In the genomic region with DNA sequence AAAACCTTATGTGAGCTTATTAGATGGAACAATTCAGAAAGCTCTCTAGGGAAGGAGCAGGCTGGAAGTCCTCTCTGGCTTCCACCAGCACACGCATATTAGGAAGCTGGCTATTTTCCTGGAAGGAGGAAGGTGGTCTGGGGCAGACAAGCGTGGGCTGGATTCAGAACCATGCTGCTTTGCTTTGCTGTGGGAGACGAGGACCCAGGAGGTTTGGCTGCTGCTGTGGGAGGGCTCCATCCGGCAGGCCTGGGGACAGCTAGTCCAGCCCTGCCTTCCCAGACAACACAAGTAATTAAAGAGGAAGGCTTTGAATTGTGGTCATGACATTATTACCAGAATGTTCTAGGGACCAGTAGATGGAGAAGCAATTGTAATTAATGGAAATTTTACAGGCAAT, we compare ENCODE assay signal across 29 cellular contexts.
"Had no signal": no experiment of that assay in that cellular context is flagged by ENCODE, and none has a peak within 500 bp of the region (broad histone marks: within the 10 kb centered on the region; RNA-seq: fewer than 3 reads in every experiment).

No MANE protein-coding gene starts in this region.

- H3K4me1 Mint-ChIP-seq: activated B cell treated with CpG ODN at 0.5 μM for 24 hours; activated CD4-positive, alpha-beta T cell treated with anti-CD3 and anti-CD28 coated beads for 36 hours; activated CD4-positive, alpha-beta T cell treated with anti-CD3 and anti-CD28 coated beads, Interleukin-2, amount 10 ng/mL, durations not matched to agents 24 days and 14 days; central memory CD8-positive, alpha-beta T cell; T-helper 17 cell had no signal

- H3K9me3 Mint-ChIP-seq: activated B cell treated with CpG ODN at 0.5 μM for 24 hours; activated CD4-positive, alpha-beta memory T cell treated with anti-CD3 and anti-CD28 coated beads for 36 hours; activated CD4-positive, alpha-beta T cell treated with anti-CD3 and anti-CD28 coated beads, Interleukin-2, amount 10 ng/mL, durations not matched to agents 24 days and 14 days; activated T-cell treated with anti-CD3 and anti-CD28 coated beads, Interleukin-2, amount 50 U/mL, for 72 hours; central memory CD8-positive, alpha-beta T cell; effector memory CD8-positive, alpha-beta T cell; T-helper 2 cell treated with Interferon-gamma antibody and Interleukin-4, amounts not matched to agents 5 μg/mL and 100 μg/mL, for 36 hours had no signal

- H3K27ac Mint-ChIP-seq: activated B cell treated with CpG ODN at 0.5 μM for 24 hours; activated CD4-positive, alpha-beta memory T cell treated with anti-CD3 and anti-CD28 coated beads for 36 hours; activated CD4-positive, alpha-beta T cell treated with anti-CD3 and anti-CD28 coated beads for 36 hours; activated CD4-positive, alpha-beta T cell treated with anti-CD3 and anti-CD28 coated beads, Interleukin-2, amount 10 ng/mL, durations not matched to agents 24 days and 14 days; activated CD8-positive, alpha-beta T cell treated with anti-CD3 and anti-CD28 coated beads, Interleukin-2, amount 10 ng/mL, durations not matched to agents 7 days and 5 days; activated naive CD8-positive, alpha-beta T cell; activated T-cell treated with anti-CD3 and anti-CD28 coated beads, Interleukin-2, amount 50 U/mL, for 72 hours; effector memory CD8-positive, alpha-beta T cell; T-helper 17 cell; T-helper 2 cell treated with Interferon-gamma antibody and Interleukin-4, amounts not matched to agents 5 μg/mL and 100 μg/mL, for 36 hours had no signal

- H3K27ac ChIP-seq: brain microvascular endothelial cell, esophagus muscularis mucosa, foreskin keratinocyte, gastrocnemius medialis, WERI-Rb-1 had no signal

- H3K4me3 Mint-ChIP-seq: activated B cell treated with CpG ODN at 0.5 μM for 24 hours; activated CD4-positive, alpha-beta memory T cell treated with anti-CD3 and anti-CD28 coated beads for 36 hours; activated CD4-positive, alpha-beta T cell treated with anti-CD3 and anti-CD28 coated beads for 36 hours; activated CD4-positive, alpha-beta T cell treated with anti-CD3 and anti-CD28 coated beads, Interleukin-2, amount 10 ng/mL, durations not matched to agents 24 days and 14 days; activated CD8-positive, alpha-beta T cell treated with anti-CD3 and anti-CD28 coated beads, Interleukin-2, amount 10 ng/mL, durations not matched to agents 7 days and 5 days; activated naive CD8-positive, alpha-beta T cell; activated T-cell treated with anti-CD3 and anti-CD28 coated beads, Interleukin-2, amount 50 U/mL, for 72 hours; central memory CD8-positive, alpha-beta T cell; effector memory CD8-positive, alpha-beta T cell; T-helper 17 cell; T-helper 2 cell treated with Interferon-gamma antibody and Interleukin-4, amounts not matched to agents 5 μg/mL and 100 μg/mL, for 36 hours had no signal

- DNase-seq: activated B cell treated with CpG ODN at 0.5 μM for 24 hours; activated CD4-positive, alpha-beta memory T cell treated with anti-CD3 and anti-CD28 coated beads for 36 hours; activated CD4-positive, alpha-beta T cell treated with anti-CD3 and anti-CD28 coated beads for 36 hours; activated CD4-positive, alpha-beta T cell treated with anti-CD3 and anti-CD28 coated beads, Interleukin-2, amount 10 ng/mL, durations not matched to agents 24 days and 14 days; activated CD4-positive, CD25-positive, alpha-beta regulatory T cell treated with anti-CD3 and anti-CD28 coated beads, Interleukin-2, amount 50 U/mL, for 72 hours; activated CD8-positive, alpha-beta T cell treated with anti-CD3 and anti-CD28 coated beads, Interleukin-2, amount 10 ng/mL, durations not matched to agents 7 days and 5 days; activated gamma-delta T cell treated with Interleukin-2 at 50 U/mL for 16 hours; activated naive CD4-positive, alpha-beta T cell treated with anti-CD3 and anti-CD28 coated beads, Interleukin-2, amount 50 U/mL, for 16 hours; activated naive CD4-positive, alpha-beta T cell treated with Interleukin-2 at 50 U/mL for 16 hours; activated T-cell treated with anti-CD3 and anti-CD28 coated beads, Interleukin-2, amount 50 U/mL, for 72 hours; amniotic stem cell; anterior cingulate cortex; brain microvascular endothelial cell; cortex of kidney; dermis blood vessel endothelial cell; effector CD4-positive, alpha-beta T cell; effector memory CD8-positive, alpha-beta T cell; erythroblast; foreskin keratinocyte; gastrocnemius medialis; glutamatergic neuron; T-helper 1 cell; T-helper 17 cell; T1000; WERI-Rb-1 had no signal

- H3K27me3 Mint-ChIP-seq: activated B cell treated with CpG ODN at 0.5 μM for 24 hours; activated CD4-positive, alpha-beta memory T cell treated with anti-CD3 and anti-CD28 coated beads for 36 hours; activated CD4-positive, alpha-beta T cell treated with anti-CD3 and anti-CD28 coated beads for 36 hours; activated CD4-positive, alpha-beta T cell treated with anti-CD3 and anti-CD28 coated beads, Interleukin-2, amount 10 ng/mL, durations not matched to agents 24 days and 14 days; activated naive CD8-positive, alpha-beta T cell; central memory CD8-positive, alpha-beta T cell; effector memory CD8-positive, alpha-beta T cell; T-helper 17 cell had no signal

- H3K36me3 Mint-ChIP-seq: activated CD4-positive, alpha-beta memory T cell treated with anti-CD3 and anti-CD28 coated beads for 36 hours; activated naive CD8-positive, alpha-beta T cell had no signal

- ATAC-seq: activated CD4-positive, alpha-beta T cell treated with anti-CD3 and anti-CD28 coated beads for 36 hours; activated CD8-positive, alpha-beta T cell treated with anti-CD3 and anti-CD28 coated beads, Interleukin-2, amount 10 ng/mL, durations not matched to agents 7 days and 5 days; activated T-cell treated with anti-CD3 and anti-CD28 coated beads, Interleukin-2, amount 50 U/mL, for 72 hours; effector memory CD8-positive, alpha-beta T cell; foreskin keratinocyte; gastrocnemius medialis; T-helper 17 cell had no signal

- H3K4me3 ChIP-seq: esophagus muscularis mucosa, gastrocnemius medialis had no signal
